ENCODE assay signal across 17 cellular contexts in the genomic region with DNA sequence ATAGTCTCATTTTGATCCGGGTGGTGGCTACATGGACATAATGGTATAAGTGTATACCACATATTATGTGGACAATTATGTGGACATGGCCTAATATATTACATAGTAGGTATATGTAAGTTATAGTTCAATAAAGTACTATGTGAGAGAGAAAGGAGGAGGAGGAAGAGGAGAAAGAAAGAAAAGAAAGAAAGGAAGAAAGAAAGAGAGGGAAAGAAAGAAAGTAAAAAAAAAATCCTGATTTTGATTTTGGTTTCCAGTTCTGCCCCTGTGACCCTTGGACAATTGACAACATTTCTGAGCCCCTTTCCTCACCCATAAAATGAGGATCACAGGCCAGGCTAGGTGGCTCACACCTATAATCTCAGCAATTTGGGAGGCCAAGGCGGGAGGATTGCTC. TPM values are rescaled to one million over a fixed set of nuclear protein-coding genes. Genes with fewer than 3 reads are reported as not detected.
A peak's percentile ranks its signal among the peaks of the same experiment; 100 is the strongest.
DNase-seq lines count a peak whose midpoint lies in the region; ATAC-seq and FAIRE-seq lines count a peak whose summit lies in the region.
"Had no signal": no experiment of that assay in that cellular context is flagged by ENCODE, and none has a peak within 500 bp of the region (broad histone marks: within the 10 kb centered on the region; RNA-seq: fewer than 3 reads in every experiment).

No MANE protein-coding gene starts in this region.

- ATAC-seq in activated T-cell treated with anti-CD3 and anti-CD28 coated beads, Interleukin-2, amount 50 U/mL, for 72 hours (replicated peaks in 1 of 2): no peak
- ATAC-seq in T-cell (replicated peaks in 1 of 4): no peak
- ATAC-seq in memory B cell (ENCODE audit: low read depth): no peak
- no peak for ATAC-seq in stimulated activated naive B cell treated with anti-CD40 and anti-IgM and Interleukin-4, amounts not matched to agents 10 μg/mL and 1 μg/mL and 100 μg/mL, for 72 hours (replicated peaks)
- ATAC-seq in GM18519 (IDR thresholded peaks at IDR 0.05; ENCODE audit: low FRiP score, unreplicated experiment): no peak

- FAIRE-seq in GM19239 (lab: Jason Lieb, UNC): no peak

- no peaks in the 10 kb centered on the region for H3K27me3 Mint-ChIP-seq in activated T-cell treated with anti-CD3 and anti-CD28 coated beads, Interleukin-2, amount 50 U/mL, for 72 hours (ENCODE audit: low read depth)
- no peaks in the 10 kb centered on the region for H3K27me3 Mint-ChIP-seq in T-cell
- H3K27me3 Mint-ChIP-seq in memory B cell: no peaks in the 10 kb centered on the region
- H3K27me3 Mint-ChIP-seq in stimulated activated naive B cell treated with anti-CD40 and anti-IgM and Interleukin-4, amounts not matched to agents 10 μg/mL and 1 μg/mL and 100 μg/mL, for 72 hours: no peaks in the 10 kb centered on the region
- H3K27me3 Mint-ChIP-seq: activated naive CD8-positive, alpha-beta T cell; stimulated activated naive CD8-positive, alpha-beta T cell treated with anti-CD3 and anti-CD28 coated beads, Interleukin-15, Interleukin-2, amounts not matched to agents 100 ng/mL and 50 ng/mL, for 24 hours had no signal

- H3K4me1 Mint-ChIP-seq in activated T-cell treated with anti-CD3 and anti-CD28 coated beads, Interleukin-2, amount 50 U/mL, for 72 hours (ENCODE audit: low read depth): peaks cover 52% of the 10 kb centered on the region
- H3K4me1 Mint-ChIP-seq in T-cell (peaks cover 48 to 61% (median 54%) of the 10 kb centered on the region in 3 donors), memory B cell (peaks cover 34% of the 10 kb centered on the region)
- peaks cover 37 to 54% of the 10 kb centered on the region in 2 donors for H3K4me1 Mint-ChIP-seq in stimulated activated naive B cell treated with anti-CD40 and anti-IgM and Interleukin-4, amounts not matched to agents 10 μg/mL and 1 μg/mL and 100 μg/mL, for 72 hours

- no peaks in the 10 kb centered on the region for H3K36me3 Mint-ChIP-seq in activated T-cell treated with anti-CD3 and anti-CD28 coated beads, Interleukin-2, amount 50 U/mL, for 72 hours (ENCODE audit: insufficient read depth in 2 of 2)
- H3K36me3 Mint-ChIP-seq in T-cell (no peaks in the 10 kb centered on the region), memory B cell (no peaks in the 10 kb centered on the region)
- H3K36me3 Mint-ChIP-seq in stimulated activated naive B cell treated with anti-CD40 and anti-IgM and Interleukin-4, amounts not matched to agents 10 μg/mL and 1 μg/mL and 100 μg/mL, for 72 hours: no peaks in the 10 kb centered on the region
- H3K36me3 Mint-ChIP-seq: activated naive CD8-positive, alpha-beta T cell; brain had no signal

- no peak for DNase-seq in activated T-cell treated with anti-CD3 and anti-CD28 coated beads, Interleukin-2, amount 50 U/mL, for 72 hours
- no peak for DNase-seq in activated T-cell treated with anti-CD3 and anti-CD28 coated beads, Interleukin-2, amount 50 U/mL, for 48 hours
- no peak for DNase-seq in T-cell
- no peak for DNase-seq in memory B cell (ENCODE audit: low spot score in 2 of 2)
- no peak for DNase-seq in stimulated activated naive B cell treated with anti-CD40 and anti-IgM and Interleukin-4, amounts not matched to agents 10 μg/mL and 1 μg/mL and 100 μg/mL, for 72 hours
- no peak for DNase-seq in NCI-H1105 (lab: John Stamatoyannopoulos, UW)
- DNase-seq in GM19239 (ENCODE audit: insufficient read length, low spot score): no peak
- DNase-seq: Caco-2, dermis blood vessel endothelial cell, EL, gastrocnemius medialis, left lung, NCI-H2171 treated with DMSO at 0.1 percent for 48 hours had no signal

- POLR2A ChIA-PET in T-cell (lab: Charles Lee): no interaction called here

- CTCF ChIA-PET in T-cell (lab: Charles Lee): interaction anchor here (0.6 to 1.4 kb wide), 5 partner anchors 10 to 69 kb away, joined by 3 to 13 read pairs (median 5); no protein-coding TSS in a partner anchor

- H3K27ac Mint-ChIP-seq in activated T-cell treated with anti-CD3 and anti-CD28 coated beads, Interleukin-2, amount 50 U/mL, for 72 hours: peak overlapping the region; percentile 95
- H3K27ac Mint-ChIP-seq in T-cell (peak overlapping the region; percentile 79 to 85), memory B cell (peak overlapping the region; percentile 90)
- H3K27ac Mint-ChIP-seq in stimulated activated naive B cell treated with anti-CD40 and anti-IgM and Interleukin-4, amounts not matched to agents 10 μg/mL and 1 μg/mL and 100 μg/mL, for 72 hours: peak overlapping the region; percentile 81
- H3K27ac Mint-ChIP-seq: activated naive CD8-positive, alpha-beta T cell had no signal

- no peaks in the 10 kb centered on the region for H3K9me3 Mint-ChIP-seq in activated T-cell treated with anti-CD3 and anti-CD28 coated beads, Interleukin-2, amount 50 U/mL, for 72 hours
- H3K9me3 Mint-ChIP-seq in T-cell (no peaks in the 10 kb centered on the region), memory B cell (no peaks in the 10 kb centered on the region)
- H3K9me3 Mint-ChIP-seq in stimulated activated naive B cell treated with anti-CD40 and anti-IgM and Interleukin-4, amounts not matched to agents 10 μg/mL and 1 μg/mL and 100 μg/mL, for 72 hours: no peaks in the 10 kb centered on the region
- H3K9me3 Mint-ChIP-seq: brain; stimulated activated naive CD8-positive, alpha-beta T cell treated with anti-CD3 and anti-CD28 coated beads, Interleukin-15, Interleukin-2, amounts not matched to agents 100 ng/mL and 50 ng/mL, for 24 hours had no signal

- H3K4me3 Mint-ChIP-seq in activated T-cell treated with anti-CD3 and anti-CD28 coated beads, Interleukin-2, amount 50 U/mL, for 72 hours: peak overlapping the region in 1 of 2 donors; percentile 70
- no peak overlapping the region for H3K4me3 Mint-ChIP-seq in T-cell
- H3K4me3 Mint-ChIP-seq in memory B cell: peak overlapping the region; percentile 59
- H3K4me3 Mint-ChIP-seq in stimulated activated naive B cell treated with anti-CD40 and anti-IgM and Interleukin-4, amounts not matched to agents 10 μg/mL and 1 μg/mL and 100 μg/mL, for 72 hours: no peak overlapping the region
- H3K4me3 Mint-ChIP-seq: brain had no signal

RNA-seq across cellular contexts. Expression of gene VCL, which starts 42.2 kb away (rescaled TPM):
- total RNA-seq in activated T-cell treated with anti-CD3 and anti-CD28 coated beads, Interleukin-2, amount 50 U/mL, for 72 hours: 10 to 100 TPM; 12.2 to 19.2 TPM
- total RNA-seq in T-cell: 10 to 100 TPM; 22.6 to 48.7 (median 27.0) TPM

RNA-seq across cellular contexts. Expression of gene PLAU, which starts 44.8 kb away (rescaled TPM):
- total RNA-seq in activated T-cell treated with anti-CD3 and anti-CD28 coated beads, Interleukin-2, amount 50 U/mL, for 72 hours: under 1 TPM; 0.43 to 0.44 TPM
- total RNA-seq in T-cell: 1 to 10 TPM in 2 of 5 donors, under 1 TPM in 1, not detected in 2; 0.63 to 1.1 (median 1.1) TPM
